Comparison of ENCODE assay signal across 8 cellular contexts in the genomic region with DNA sequence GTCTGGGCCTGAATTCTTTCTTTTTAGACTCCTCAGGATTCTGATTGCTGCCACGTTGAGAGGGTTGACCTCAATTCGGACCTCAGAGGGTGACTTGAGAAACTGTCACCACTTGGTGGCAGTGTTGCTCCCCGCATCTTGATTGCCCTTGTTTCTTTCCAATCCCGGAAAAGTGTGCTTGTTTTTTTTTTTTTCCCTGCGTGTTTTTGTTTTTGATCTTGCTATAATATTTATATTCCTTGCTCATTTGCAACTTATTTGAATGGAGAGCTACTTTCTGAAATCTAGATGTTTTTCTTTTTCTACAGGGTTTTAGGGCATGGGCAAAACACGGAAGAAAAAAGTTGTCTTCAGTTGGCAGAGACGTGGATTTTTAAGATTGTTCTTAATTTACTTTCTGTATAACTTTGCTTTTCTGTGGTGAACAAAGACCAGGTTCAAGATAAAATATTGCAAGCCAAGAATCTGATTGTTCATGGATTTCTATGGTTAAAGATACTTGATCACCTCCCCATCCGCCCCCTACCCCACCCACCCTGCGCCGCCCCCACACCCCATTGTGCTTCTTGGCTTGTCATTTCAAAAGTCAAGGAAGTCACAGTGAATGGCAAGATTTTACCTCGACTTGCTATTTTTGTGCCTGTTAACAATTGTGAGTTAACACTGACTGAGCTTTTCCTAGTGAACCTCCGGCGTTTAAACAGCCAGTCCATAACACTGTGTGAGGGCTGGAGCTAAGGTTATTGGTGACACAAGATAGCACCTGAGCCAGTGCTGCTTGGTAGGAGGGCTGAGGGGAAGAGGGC.
DNase-seq lines count a peak whose midpoint lies in the region; ATAC-seq, FAIRE-seq and TF ChIP-seq lines count a peak whose summit lies in the region.

No MANE protein-coding gene starts in this region.

- H3F3A ChIP-seq in DOHH2 (ENCODE audit: control insufficient read depth, insufficient read depth), result peaks cover 28% of the 10 kb centered on the region

- H3K27ac ChIP-seq in DOHH2 (ENCODE audit: low read depth, low read length) (no peak overlapping the region), endothelial cell of umbilical vein (ENCODE audit: insufficient read depth, low read depth, low read length) (no peak overlapping the region), muscle layer of duodenum (ENCODE audit: low read length) (peak overlapping the region; percentile 67)

- peak overlapping the region; percentile 57 for H2AFZ ChIP-seq in endothelial cell of umbilical vein (ENCODE audit: low read depth, low read length)

- H3K9me3 ChIP-seq in DOHH2 (ENCODE audit: control insufficient read depth, insufficient read depth, low read length), result no peaks in the 10 kb centered on the region
- H3K9me3 ChIP-seq in NT2/D1 (ENCODE audit: insufficient read depth, low read length), result no peaks in the 10 kb centered on the region
- H3K9me3 ChIP-seq in endothelial cell of umbilical vein (replicated peaks; ENCODE audit: control insufficient read depth, insufficient read depth, low read length), result no peaks in the 10 kb centered on the region
- H3K9me3 ChIP-seq in muscle layer of duodenum (ENCODE audit: control insufficient read depth in 1 of 2, low read length in 2 of 2), result no peaks in the 10 kb centered on the region

- POLR2A ChIA-PET in endothelial cell of umbilical vein (lab: Charles Lee), result no interaction called here

- intact Hi-C loops in endothelial cell of umbilical vein (cut with micrococcal nuclease), result loop anchor here (1.0 to 5.0 kb wide), 6 partner anchors 117 to 795 kb away; a partner anchor contains a TSS

- peaks cover 25% of the 10 kb centered on the region for H3K79me2 ChIP-seq in DOHH2 (ENCODE audit: control insufficient read depth, low read length)
- no peaks in the 10 kb centered on the region for H3K79me2 ChIP-seq in endothelial cell of umbilical vein (ENCODE audit: control insufficient read depth, insufficient read depth, low read length)

- dilution Hi-C loops in endothelial cell of umbilical vein (cut with MboI; ENCODE audit: extremely low pct_ligation_motif_present, low sequenced_read_pairs), result no loop called here

- peak; percentile 82 for FAIRE-seq in endothelial cell of umbilical vein (lab: Jason Lieb, UNC)

- no peak overlapping the region for H3K4me3 ChIP-seq in DOHH2 (ENCODE audit: low read length)
- no peak overlapping the region for H3K4me3 ChIP-seq in NT2/D1 (ENCODE audit: insufficient read length, low read depth)
- peak overlapping the region in 2 of 3 experiments; percentile 8 to 64 for H3K4me3 ChIP-seq in endothelial cell of umbilical vein (replicated peaks in 1 of 3; ENCODE audit: insufficient read depth in 1 of 3, low read depth in 1 of 3, low read length in 3 of 3)
- H3K4me3 ChIP-seq in muscle layer of duodenum (ENCODE audit: low read depth in 1 of 2, low read length in 2 of 2), result peak overlapping the region; percentile 46 to 49

- TF ChIP-seq CTCF in DOHH2 (IDR thresholded peaks at IDR 0.05; ENCODE audit: low read depth, low read length, poor library complexity, severe bottlenecking) (peak; percentile 82), endothelial cell of umbilical vein (IDR thresholded peaks at IDR 0.05; ENCODE audit: extremely low read depth in 1 of 2, insufficient read depth in 1 of 2, low read depth in 1 of 2, low read length in 2 of 2) (peak; percentile 77 to 78)

- no peaks in the 10 kb centered on the region for H3K27me3 ChIP-seq in DOHH2 (ENCODE audit: control insufficient read depth, low read length)
- no peaks in the 10 kb centered on the region for H3K27me3 ChIP-seq in NT2/D1 (ENCODE audit: insufficient read depth, insufficient read length)
- no peaks in the 10 kb centered on the region for H3K27me3 ChIP-seq in endothelial cell of umbilical vein (ENCODE audit: control insufficient read depth in 2 of 2, insufficient read depth in 2 of 2, low read length in 2 of 2)
- no peaks in the 10 kb centered on the region for H3K27me3 ChIP-seq in muscle layer of duodenum (ENCODE audit: low read depth, low read length)

- no peaks in the 10 kb centered on the region for H3K9me1 ChIP-seq in endothelial cell of umbilical vein (replicated peaks; ENCODE audit: control insufficient read depth, extremely low read depth, insufficient read depth, low read length)

- H3K4me2 ChIP-seq in DOHH2 (ENCODE audit: low read length), result no peak overlapping the region
- H3K4me2 ChIP-seq in endothelial cell of umbilical vein (ENCODE audit: insufficient read depth, low read length), result peak overlapping the region; percentile 93

- ATAC-seq in HG03108 (IDR thresholded peaks at IDR 0.05; ENCODE audit: unreplicated experiment), result peak; percentile 61
- no peak for ATAC-seq in HG03045 (IDR thresholded peaks at IDR 0.05; ENCODE audit: unreplicated experiment)

- H4K20me1 ChIP-seq in DOHH2 (ENCODE audit: control insufficient read depth, insufficient read depth, low read depth, low read length), result peaks cover 13% of the 10 kb centered on the region; the same call in 1 of the 2 replicates
- H4K20me1 ChIP-seq in endothelial cell of umbilical vein (replicated peaks; ENCODE audit: control insufficient read depth, extremely low read depth, insufficient read depth, low read length), result no peaks in the 10 kb centered on the region

- DNase-seq in NT2/D1 (ENCODE audit: low read depth, low spot score), result peak; percentile 55
- DNase-seq in activated CD8-positive, alpha-beta memory T cell treated with anti-CD3 and anti-CD28 coated beads, Interleukin-2, amount 50 U/mL, for 4 hours, result peak; percentile 68
- DNase-seq in endothelial cell of umbilical vein (ENCODE audit: low read depth, low spot score), result peak; percentile 82
- peak; percentile 52 for DNase-seq in stimulated activated CD8-positive, alpha-beta memory T cell treated with anti-CD3 and anti-CD28 coated beads, Interleukin-7, amount 100 ng/mL, for 24 hours (ENCODE audit: low read depth)

- H3K9me2 ChIP-seq in DOHH2 (replicated peaks; ENCODE audit: control insufficient read depth, low read length), result no peaks in the 10 kb centered on the region

- no peak for TF ChIP-seq POLR2A in endothelial cell of umbilical vein (IDR thresholded peaks at IDR 0.05; ENCODE audit: low read depth, low read length)

- CTCF ChIA-PET in endothelial cell of umbilical vein (lab: Charles Lee), result interaction anchor here (0.5 to 1.9 kb wide), 14 partner anchors 17 to 825 kb away, joined by 3 to 11 read pairs (median 3); a partner anchor contains a TSS

- no TSS peak for BruUV-seq in endothelial cell of umbilical vein (replicated peaks; lab: Mats Ljungman, UMichigan)

- no peak overlapping the region for H3K9ac ChIP-seq in NT2/D1 (ENCODE audit: insufficient read length, low read depth)
- H3K9ac ChIP-seq in endothelial cell of umbilical vein (replicated peaks; ENCODE audit: extremely low read depth, insufficient read depth, low read length), result peak overlapping the region; percentile 57

- H3K4me1 ChIP-seq in DOHH2 (ENCODE audit: control insufficient read depth, low read length), result peaks cover 30% of the 10 kb centered on the region
- H3K4me1 ChIP-seq in NT2/D1 (ENCODE audit: insufficient read depth, insufficient read length), result no peaks in the 10 kb centered on the region
- H3K4me1 ChIP-seq in endothelial cell of umbilical vein (ENCODE audit: control insufficient read depth, extremely low read depth, insufficient read depth, low read length), result peaks cover 2% of the 10 kb centered on the region
- H3K4me1 ChIP-seq in muscle layer of duodenum (ENCODE audit: control insufficient read depth in 1 of 2, insufficient read depth in 2 of 2, low read length in 2 of 2), result peaks cover 15 to 41% of the 10 kb centered on the region in 2 donors

- H3K36me3 ChIP-seq in DOHH2 (ENCODE audit: control insufficient read depth, low read length) (peaks cover 86% of the 10 kb centered on the region), NT2/D1 (ENCODE audit: insufficient read depth, insufficient read length, low read length) (peaks cover 17% of the 10 kb centered on the region), endothelial cell of umbilical vein (ENCODE audit: control insufficient read depth in 2 of 2, extremely low read depth in 1 of 2, insufficient read depth in 2 of 2, low read length in 2 of 2) (peaks cover 0 to 4% of the 10 kb centered on the region in 2 experiments), muscle layer of duodenum (ENCODE audit: control insufficient read depth in 1 of 2, insufficient read depth in 2 of 2, low read length in 2 of 2) (peaks cover 0 to 8% of the 10 kb centered on the region in 2 donors)

TF ChIP-seq in endothelial cell of umbilical vein, 7 proteins besides CTCF, POLR2A, EP300 and RAD21:
- TF ChIP-seq MYC (IDR thresholded peaks at IDR 0.05; ENCODE audit: low read depth, low read length), result no peak

Comparison
In these comparisons a context has a peak if more than half of its experiments do, and no peak if none do; other contexts are left out.
1. H3K4me3 ChIP-seq: peak in endothelial cell of umbilical vein (2 of 3) and muscle layer of duodenum (2 of 2); none in DOHH2 (single experiment) and NT2/D1 (single experiment).
2. Peak in every context shown above with its lines, with median percentiles within 50 percentile points of each other: DNase-seq.